ENCODE assay signal across 15 cellular contexts in the genomic region with DNA sequence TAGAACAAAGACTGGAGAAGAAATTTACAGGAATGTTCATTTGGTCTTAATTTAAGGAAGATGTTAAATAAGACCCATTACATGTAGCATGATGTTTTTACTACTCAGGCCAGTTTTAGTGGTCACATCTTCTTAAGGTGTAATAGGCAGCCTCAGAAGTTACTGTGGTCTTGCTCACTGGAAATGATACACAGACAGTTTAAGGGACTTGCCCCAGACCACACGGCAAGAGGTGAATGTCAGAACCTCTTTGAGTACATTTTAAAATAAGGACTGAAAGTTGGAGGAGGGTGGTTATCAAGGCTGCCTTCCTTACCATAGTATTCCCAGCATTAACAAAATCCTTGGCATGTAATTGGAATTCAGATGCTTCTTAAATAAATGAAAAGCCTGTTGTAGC. TPM values are rescaled to one million over a fixed set of nuclear protein-coding genes. Genes with fewer than 3 reads are reported as not detected.
DNase-seq lines count a peak whose midpoint lies in the region; ATAC-seq and TF ChIP-seq lines count a peak whose summit lies in the region.
"Had no signal": no experiment of that assay in that cellular context is flagged by ENCODE, and none has a peak within 500 bp of the region (broad histone marks: within the 10 kb centered on the region; RNA-seq: fewer than 3 reads in every experiment).

No MANE protein-coding gene starts in this region.

- no peak overlapping the region for H3K27ac Mint-ChIP-seq in stimulated activated effector memory CD8-positive, alpha-beta T cell treated with anti-CD3 and anti-CD28 coated beads, Interleukin-12 subunit alpha, Interleukin-12 subunit beta, amount 100 ng/mL, for 72 hours
- no peak overlapping the region for H3K27ac Mint-ChIP-seq in activated CD4-positive, alpha-beta memory T cell treated with anti-CD3 and anti-CD28 coated beads for 36 hours

- no peak overlapping the region for H3K27ac ChIP-seq in brain microvascular endothelial cell
- H3K27ac ChIP-seq in A673 (ENCODE audit: low read depth, low read length, poor library complexity, severe bottlenecking) = no peak overlapping the region
- H3K27ac ChIP-seq: GM23248, stomach had no signal

- in situ Hi-C loops in brain microvascular endothelial cell (cut with HindIII; ENCODE audit: low pct_ligation_motif_present, low sequenced_read_pairs) = no loop called here

- ATAC-seq in GM19023 (IDR thresholded peaks at IDR 0.05; ENCODE audit: unreplicated experiment) (peak; percentile 89), GM21786 (IDR thresholded peaks at IDR 0.05; ENCODE audit: unreplicated experiment) (peak; percentile 77), HG03159 (IDR thresholded peaks at IDR 0.05; ENCODE audit: unreplicated experiment) (peak; percentile 83)
- ATAC-seq in stimulated activated effector memory CD8-positive, alpha-beta T cell treated with anti-CD3 and anti-CD28 coated beads, Interleukin-12 subunit alpha, Interleukin-12 subunit beta, amount 100 ng/mL, for 72 hours = peak; percentile 31

- H3K9me3 Mint-ChIP-seq in stimulated activated effector memory CD8-positive, alpha-beta T cell treated with anti-CD3 and anti-CD28 coated beads, Interleukin-12 subunit alpha, Interleukin-12 subunit beta, amount 100 ng/mL, for 72 hours = peaks cover 6% of the 10 kb centered on the region
- peaks cover 5% of the 10 kb centered on the region for H3K9me3 Mint-ChIP-seq in activated CD4-positive, alpha-beta memory T cell treated with anti-CD3 and anti-CD28 coated beads for 36 hours

- H3K27me3 Mint-ChIP-seq in activated CD4-positive, alpha-beta memory T cell treated with anti-CD3 and anti-CD28 coated beads for 36 hours = no peaks in the 10 kb centered on the region

- H3K4me3 Mint-ChIP-seq in stimulated activated effector memory CD8-positive, alpha-beta T cell treated with anti-CD3 and anti-CD28 coated beads, Interleukin-12 subunit alpha, Interleukin-12 subunit beta, amount 100 ng/mL, for 72 hours = no peak overlapping the region
- H3K4me3 Mint-ChIP-seq in activated CD4-positive, alpha-beta memory T cell treated with anti-CD3 and anti-CD28 coated beads for 36 hours = no peak overlapping the region

- POLR2A ChIA-PET in activated CD4-positive, alpha-beta memory T cell treated with anti-CD3 and anti-CD28 coated beads for 36 hours (lab: Charles Lee) = no interaction called here
- POLR2A ChIA-PET in A673 (lab: Charles Lee; ENCODE audit: low non-redundant PET) = no interaction called here

- H3K36me3 ChIP-seq in brain microvascular endothelial cell (replicated peaks) = no peaks in the 10 kb centered on the region
- no peaks in the 10 kb centered on the region for H3K36me3 ChIP-seq in A673 (ENCODE audit: insufficient read depth, low read length, poor library complexity, severe bottlenecking)

- H3K4me3 ChIP-seq in brain microvascular endothelial cell (ENCODE audit: low read depth, low read length) (no peak overlapping the region), A673 (ENCODE audit: low read depth, low read length, poor library complexity, severe bottlenecking) (no peak overlapping the region)
- H3K4me3 ChIP-seq: GM23248, stomach had no signal

- H3K4me1 ChIP-seq in A673 (ENCODE audit: insufficient read depth, low read length, poor library complexity, severe bottlenecking) = no peaks in the 10 kb centered on the region
- H3K4me1 ChIP-seq: stomach had no signal

- TF ChIP-seq CTCF in brain microvascular endothelial cell (IDR thresholded peaks at IDR 0.05; ENCODE audit: low read depth, low read length, missing control alignments) (no peak), A673 (conservative IDR thresholded peaks at IDR 0.05; ENCODE audit: low read depth, low read length) (no peak)

- intact Hi-C loops in activated CD4-positive, alpha-beta memory T cell treated with anti-CD3 and anti-CD28 coated beads for 36 hours (cut with micrococcal nuclease) = no loop called here
- intact Hi-C loops in A673 (cut with micrococcal nuclease; ENCODE audit: unreplicated experiment) = no loop called here

- CTCF ChIA-PET in activated CD4-positive, alpha-beta memory T cell treated with anti-CD3 and anti-CD28 coated beads for 36 hours (lab: Charles Lee) = no interaction called here
- CTCF ChIA-PET in A673 (lab: Charles Lee) = no interaction called here

- H3K27me3 ChIP-seq in brain microvascular endothelial cell (replicated peaks) (no peaks in the 10 kb centered on the region), A673 (replicated peaks; ENCODE audit: insufficient read depth, low read depth, low read length, poor library complexity) (no peaks in the 10 kb centered on the region)
- H3K27me3 ChIP-seq: stomach had no signal

- H3K4me1 Mint-ChIP-seq in stimulated activated effector memory CD8-positive, alpha-beta T cell treated with anti-CD3 and anti-CD28 coated beads, Interleukin-12 subunit alpha, Interleukin-12 subunit beta, amount 100 ng/mL, for 72 hours = no peaks in the 10 kb centered on the region
- no peaks in the 10 kb centered on the region for H3K4me1 Mint-ChIP-seq in activated CD4-positive, alpha-beta memory T cell treated with anti-CD3 and anti-CD28 coated beads for 36 hours (ENCODE audit: low read depth)

- H3K9me3 ChIP-seq in A673 (ENCODE audit: low read depth, low read length, poor library complexity, severe bottlenecking) = peaks cover 5% of the 10 kb centered on the region

- DNase-seq in stimulated activated effector memory CD8-positive, alpha-beta T cell treated with anti-CD3 and anti-CD28 coated beads, Interleukin-12 subunit alpha, Interleukin-12 subunit beta, amount 100 ng/mL, for 72 hours (ENCODE audit: low spot score in 2 of 2) = no peak
- DNase-seq in activated gamma-delta T cell (lab: John Stamatoyannopoulos, UW) = no peak
- DNase-seq in activated CD4-positive, alpha-beta memory T cell treated with anti-CD3 and anti-CD28 coated beads for 36 hours = no peak
- DNase-seq in brain microvascular endothelial cell = no peak
- no peak for DNase-seq in A673 (ENCODE audit: low spot score)
- DNase-seq: activated effector memory CD4-positive, alpha-beta T cell treated with Interleukin-2 at 50 U/mL for 16 hours; central memory CD4-positive, alpha-beta T cell; DMS 273 treated with DMSO at 0.1 percent for 48 hours; GM23248; NCI-H510A; SHP77 treated with DMSO at 0.1 percent for 48 hours; stomach had no signal

- H3K36me3 Mint-ChIP-seq in stimulated activated effector memory CD8-positive, alpha-beta T cell treated with anti-CD3 and anti-CD28 coated beads, Interleukin-12 subunit alpha, Interleukin-12 subunit beta, amount 100 ng/mL, for 72 hours = no peaks in the 10 kb centered on the region
- H3K36me3 Mint-ChIP-seq in activated CD4-positive, alpha-beta memory T cell treated with anti-CD3 and anti-CD28 coated beads for 36 hours = no peaks in the 10 kb centered on the region

- no TSS peak for BruUV-seq in A673 (replicated peaks; lab: Mats Ljungman, UMichigan)

RNA-seq across cellular contexts. Expression of a gene that starts 37.9 kb away (rescaled TPM):
- total RNA-seq in activated CD4-positive, alpha-beta memory T cell treated with anti-CD3 and anti-CD28 coated beads for 36 hours = under 1 TPM in 1 of 2 experiments, not detected in 1; 0.21 TPM
- 3.1 and 3.4 TPM in 2 replicates for total RNA-seq in A673 (2021)

Comparison
In these comparisons a context has a peak if more than half of its experiments do, and no peak if none do; other contexts are left out.
1. ATAC-seq: peak in every context shown above with its lines; median percentile 89 in GM19023; 83 in HG03159; 77 in GM21786; 31 in stimulated activated effector memory CD8-positive, alpha-beta T cell treated with anti-CD3 and anti-CD28 coated beads, Interleukin-12 subunit alpha, Interleukin-12 subunit beta, amount 100 ng/mL, for 72 hours.